In genomic region chr14:65065719-65066118, GRCh38 we compare ENCODE assay signal across 19 cellular contexts. TPM values are rescaled to one million over a fixed set of nuclear protein-coding genes. Genes with fewer than 3 reads are reported as not detected.
A peak's percentile ranks its signal among the peaks of the same experiment; 100 is the strongest.
DNase-seq lines count a peak whose midpoint lies in the region; ATAC-seq and TF ChIP-seq lines count a peak whose summit lies in the region.
"Had no signal": no experiment of that assay in that cellular context is flagged by ENCODE, and none has a peak within 500 bp of the region (broad histone marks: within the 10 kb centered on the region; RNA-seq: fewer than 3 reads in every experiment).

No MANE protein-coding gene starts in this region.

- TF ChIP-seq CTCF in cardiac muscle cell (IDR thresholded peaks at IDR 0.05; ENCODE audit: low read depth, low read length), result no peak
- TF ChIP-seq CTCF in prostate gland (IDR thresholded peaks at IDR 0.05), result no peak
- no peak for TF ChIP-seq CTCF in osteoblast (IDR thresholded peaks at IDR 0.05; ENCODE audit: extremely low read depth, low read depth, low read length)

- no peak for TF ChIP-seq POLR2A in prostate gland (IDR thresholded peaks at IDR 0.05)

- peaks cover 24% of the 10 kb centered on the region for H3K36me3 ChIP-seq in cardiac muscle cell
- peaks cover 3 to 10% of the 10 kb centered on the region in 2 donors for H3K36me3 ChIP-seq in prostate gland
- peaks cover 36% of the 10 kb centered on the region for H3K36me3 ChIP-seq in osteoblast (ENCODE audit: insufficient read depth, low read length)

- H3K9me3 ChIP-seq in cardiac muscle cell (ENCODE audit: low read depth) (no peaks in the 10 kb centered on the region), prostate gland (no peaks in the 10 kb centered on the region), osteoblast (ENCODE audit: low read depth, low read length) (no peaks in the 10 kb centered on the region)
- H3K9me3 ChIP-seq: BLaER1 treated with 17β-estradiol and CSF1 and Interleukin-3, amounts not matched to agents 10 nM and 100 nM; Peyer's patch had no signal

- DNase-seq in cardiac muscle cell (ENCODE audit: low read depth in 1 of 2, low spot score in 1 of 2), result no peak
- no peak for DNase-seq in left ventricle myocardium superior
- peak; percentile 57 for DNase-seq in epithelial cell of prostate (ENCODE audit: low read depth, low spot score)
- DNase-seq in prostate gland (ENCODE audit: low spot score), result peak; percentile 55
- no peak for DNase-seq in osteoblast (ENCODE audit: insufficient read length, low spot score, missing footprints)
- DNase-seq in medulla oblongata (ENCODE audit: extremely low spot score), result no peak
- DNase-seq in DMS53 treated with DMSO at 0.1 percent for 48 hours (lab: John Stamatoyannopoulos, UW; ENCODE audit: unreplicated experiment), result no peak
- DNase-seq: Calu3; CD8-positive, alpha-beta T cell; NCI-H1105; NCI-H2081 treated with DMSO at 0.1 percent for 48 hours; NCI-H2227 treated with DMSO at 0.1 percent for 48 hours; NCI-H524 treated with DMSO at 0.1 percent for 48 hours; Peyer's patch had no signal

- no peaks in the 10 kb centered on the region for H3K4me1 ChIP-seq in cardiac muscle cell (ENCODE audit: low read depth)
- H3K4me1 ChIP-seq in prostate gland (replicated peaks), result no peaks in the 10 kb centered on the region
- peaks cover 6% of the 10 kb centered on the region for H3K4me1 ChIP-seq in osteoblast (ENCODE audit: insufficient read depth, low read length)

- intact Hi-C loops in left ventricle myocardium superior (cut with micrococcal nuclease), result no loop called here
- intact Hi-C loops in prostate gland (cut with DNase I), result no loop called here

- no peaks in the 10 kb centered on the region for H3K79me2 ChIP-seq in osteoblast (ENCODE audit: insufficient read depth, low read length)

- H3K4me2 ChIP-seq in osteoblast (ENCODE audit: insufficient read depth, low read length), result no peak overlapping the region
- H3K4me2 ChIP-seq: BLaER1 treated with 17β-estradiol and CSF1 and Interleukin-3, amounts not matched to agents 10 nM and 100 nM had no signal

- no peak for ATAC-seq in left ventricle myocardium superior
- no peak for ATAC-seq in HG03520 (IDR thresholded peaks at IDR 0.05; ENCODE audit: unreplicated experiment)
- ATAC-seq: CD8-positive, alpha-beta T cell; K562; Right ventricle myocardium inferior had no signal

- no peak overlapping the region for H2AFZ ChIP-seq in osteoblast (ENCODE audit: low read length)

- H3K27ac ChIP-seq in cardiac muscle cell, result peak overlapping the region; percentile 45
- peak overlapping the region; percentile 28 for H3K27ac ChIP-seq in epithelial cell of prostate
- no peak overlapping the region for H3K27ac ChIP-seq in prostate gland
- no peak overlapping the region for H3K27ac ChIP-seq in osteoblast (ENCODE audit: low read depth, low read length)
- H3K27ac ChIP-seq: BLaER1 treated with 17β-estradiol and CSF1 and Interleukin-3, amounts not matched to agents 10 nM and 100 nM; Peyer's patch; SK-N-MC had no signal

- 63% methylated on average over 7 of the region's 7 CpGs for WGBS in prostate gland

- H3K4me3 ChIP-seq in cardiac muscle cell (no peak overlapping the region), prostate gland (no peak overlapping the region), osteoblast (ENCODE audit: insufficient read depth, low read length) (no peak overlapping the region)
- H3K4me3 ChIP-seq: BLaER1 treated with 17β-estradiol and CSF1 and Interleukin-3, amounts not matched to agents 10 nM and 100 nM; K562; Peyer's patch; SK-N-MC had no signal

- H4K20me1 ChIP-seq in osteoblast (ENCODE audit: insufficient read depth, low read length), result peaks cover 2% of the 10 kb centered on the region

- H3K27me3 ChIP-seq in cardiac muscle cell, result no peaks in the 10 kb centered on the region
- no peaks in the 10 kb centered on the region for H3K27me3 ChIP-seq in prostate gland (replicated peaks; ENCODE audit: insufficient read depth)
- H3K27me3 ChIP-seq in osteoblast (ENCODE audit: insufficient read depth, low read length), result no peaks in the 10 kb centered on the region
- H3K27me3 ChIP-seq: BLaER1 treated with 17β-estradiol and CSF1 and Interleukin-3, amounts not matched to agents 10 nM and 100 nM; Peyer's patch had no signal

RNA-seq across cellular contexts. Expression of gene MAX, which starts 36.6 kb away (rescaled TPM):
- total RNA-seq in cardiac muscle cell, result 32.6 and 36.2 TPM in 2 replicates
- polyA plus RNA-seq in cardiac muscle cell, result 39.0 and 43.0 TPM in 2 replicates
- total RNA-seq in left ventricle myocardium superior, result 85.9 TPM
- total RNA-seq in prostate gland, result 10 to 100 TPM; 73.2 to 79.0 TPM
- total RNA-seq in osteoblast, result 66.6 and 72.8 TPM in 2 replicates

Comparison
In these comparisons a context has a peak if more than half of its experiments do, and no peak if none do; other contexts are left out.
1. DNase-seq: peak in epithelial cell of prostate (single experiment) and prostate gland (single experiment); none in cardiac muscle cell (0 of 2), left ventricle myocardium superior (single experiment), osteoblast (single experiment), medulla oblongata (single experiment) and DMS53 treated with DMSO at 0.1 percent for 48 hours (single experiment).
2. H3K27ac ChIP-seq: peak in cardiac muscle cell (single experiment) and epithelial cell of prostate (single experiment); none in prostate gland (0 of 2) and osteoblast (single experiment).